1 cellular context compared by ENCODE assay signal in the genomic region with DNA sequence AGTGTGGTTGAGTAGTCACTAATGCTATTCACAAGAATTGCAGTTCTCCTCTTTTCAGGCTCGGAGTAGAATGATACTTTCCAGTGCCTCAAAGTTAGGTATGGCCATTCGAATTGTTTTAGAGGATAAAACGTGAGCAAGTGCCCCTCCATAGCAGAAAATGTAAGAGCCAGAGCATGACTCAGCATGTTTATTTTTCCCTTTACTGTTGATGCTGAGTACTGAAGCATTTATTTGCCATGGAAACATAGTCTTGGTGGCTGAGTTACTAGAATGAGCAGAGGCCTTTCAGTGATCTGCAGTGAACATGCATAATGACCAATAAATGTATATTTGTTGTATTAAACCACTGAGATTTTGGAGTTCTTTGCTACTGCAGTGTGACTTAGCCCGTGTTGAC.
A peak's percentile ranks its signal among the peaks of the same experiment; 100 is the strongest.
TF ChIP-seq lines count a peak whose summit lies in the region.

No MANE protein-coding gene starts in this region.

TF ChIP-seq in HepG2, 621 proteins besides CTCF, POLR2A, EP300 and RAD21 (continued from another document and continues in another):
- no peak for TF ChIP-seq HNF1A (IDR thresholded peaks at IDR 0.05; ENCODE audit: low read depth)
- no peak for TF ChIP-seq HNF1A (CRISPR knock-in tag; IDR thresholded peaks at IDR 0.05; ENCODE audit: borderline replicate concordance)
- no peak for TF ChIP-seq HNRNPUL1 (IDR thresholded peaks at IDR 0.05; ENCODE audit: low read depth, low read length)
- TF ChIP-seq HOXA7 (CRISPR knock-in tag; IDR thresholded peaks at IDR 0.05) = no peak
- peak; percentile 69 for TF ChIP-seq MAFF (IDR thresholded peaks at IDR 0.05; ENCODE audit: low read depth, low read length)
- TF ChIP-seq TRIM24 (CRISPR knock-in tag; IDR thresholded peaks at IDR 0.05) = no peak
- TF ChIP-seq MAFK (conservative IDR thresholded peaks at IDR 0.05 in 1 of 2, IDR thresholded peaks at IDR 0.05 in 1 of 2; ENCODE audit: low read length in 2 of 2) = peak; percentile 80 to 86
- no peak for TF ChIP-seq ATF1 (CRISPR knock-in tag; IDR thresholded peaks at IDR 0.05)
- TF ChIP-seq, protein P1, sequence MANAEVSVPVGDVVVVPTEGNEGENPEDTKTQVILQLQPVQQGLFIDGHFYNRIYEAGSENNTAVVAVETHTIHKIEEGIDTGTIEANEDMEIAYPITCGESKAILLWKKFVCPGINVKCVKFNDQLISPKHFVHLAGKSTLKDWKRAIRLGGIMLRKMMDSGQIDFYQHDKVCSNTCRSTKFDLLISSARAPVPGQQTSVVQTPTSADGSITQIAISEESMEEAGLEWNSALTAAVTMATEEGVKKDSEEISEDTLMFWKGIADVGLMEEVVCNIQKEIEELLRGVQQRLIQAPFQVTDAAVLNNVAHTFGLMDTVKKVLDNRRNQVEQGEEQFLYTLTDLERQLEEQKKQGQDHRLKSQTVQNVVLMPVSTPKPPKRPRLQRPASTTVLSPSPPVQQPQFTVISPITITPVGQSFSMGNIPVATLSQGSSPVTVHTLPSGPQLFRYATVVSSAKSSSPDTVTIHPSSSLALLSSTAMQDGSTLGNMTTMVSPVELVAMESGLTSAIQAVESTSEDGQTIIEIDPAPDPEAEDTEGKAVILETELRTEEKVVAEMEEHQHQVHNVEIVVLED (CRISPR knock-in tag; IDR thresholded peaks at IDR 0.05; ENCODE audit: borderline replicate concordance) = no peak
- TF ChIP-seq ZNF468 (CRISPR knock-in tag; IDR thresholded peaks at IDR 0.05) = no peak
- TF ChIP-seq XRCC5 (optimal IDR thresholded peaks at IDR 0.05; ENCODE audit: low read length) = no peak
- TF ChIP-seq THYN1 (CRISPR knock-in tag; IDR thresholded peaks at IDR 0.05; ENCODE audit: borderline replicate concordance, low read depth) = no peak
- no peak for TF ChIP-seq ZNF678 (CRISPR knock-in tag; IDR thresholded peaks at IDR 0.05)
- no peak for TF ChIP-seq ZSCAN31 (CRISPR knock-in tag; IDR thresholded peaks at IDR 0.05; ENCODE audit: low read depth)
- TF ChIP-seq NFE2L2 (IDR thresholded peaks at IDR 0.05; ENCODE audit: low read length) = peak; percentile 95
- no peak for TF ChIP-seq ZNF7 (CRISPR knock-in tag; IDR thresholded peaks at IDR 0.05)
- TF ChIP-seq ZNF577 (CRISPR knock-in tag; IDR thresholded peaks at IDR 0.05; ENCODE audit: borderline replicate concordance, low read depth) = no peak
- TF ChIP-seq, protein P2, sequence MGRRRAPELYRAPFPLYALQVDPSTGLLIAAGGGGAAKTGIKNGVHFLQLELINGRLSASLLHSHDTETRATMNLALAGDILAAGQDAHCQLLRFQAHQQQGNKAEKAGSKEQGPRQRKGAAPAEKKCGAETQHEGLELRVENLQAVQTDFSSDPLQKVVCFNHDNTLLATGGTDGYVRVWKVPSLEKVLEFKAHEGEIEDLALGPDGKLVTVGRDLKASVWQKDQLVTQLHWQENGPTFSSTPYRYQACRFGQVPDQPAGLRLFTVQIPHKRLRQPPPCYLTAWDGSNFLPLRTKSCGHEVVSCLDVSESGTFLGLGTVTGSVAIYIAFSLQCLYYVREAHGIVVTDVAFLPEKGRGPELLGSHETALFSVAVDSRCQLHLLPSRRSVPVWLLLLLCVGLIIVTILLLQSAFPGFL (CRISPR knock-in tag; IDR thresholded peaks at IDR 0.05) = no peak
- no peak for TF ChIP-seq NR1H2 (CRISPR knock-in tag; IDR thresholded peaks at IDR 0.05; ENCODE audit: borderline replicate concordance, low read depth)
- TF ChIP-seq, protein P3, sequence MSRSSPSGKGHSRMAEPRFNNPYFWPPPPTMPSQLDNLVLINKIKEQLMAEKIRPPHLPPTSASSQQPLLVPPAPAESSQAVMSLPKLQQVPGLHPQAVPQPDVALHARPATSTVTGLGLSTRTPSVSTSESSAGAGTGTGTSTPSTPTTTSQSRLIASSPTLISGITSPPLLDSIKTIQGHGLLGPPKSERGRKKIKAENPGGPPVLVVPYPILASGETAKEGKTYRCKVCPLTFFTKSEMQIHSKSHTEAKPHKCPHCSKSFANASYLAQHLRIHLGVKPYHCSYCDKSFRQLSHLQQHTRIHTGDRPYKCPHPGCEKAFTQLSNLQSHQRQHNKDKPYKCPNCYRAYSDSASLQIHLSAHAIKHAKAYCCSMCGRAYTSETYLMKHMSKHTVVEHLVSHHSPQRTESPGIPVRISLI (CRISPR knock-in tag; IDR thresholded peaks at IDR 0.05; ENCODE audit: borderline replicate concordance) = no peak
- TF ChIP-seq ZNF749 (CRISPR knock-in tag; IDR thresholded peaks at IDR 0.05; ENCODE audit: borderline replicate concordance) = no peak
- TF ChIP-seq PRDM15 (CRISPR knock-in tag; IDR thresholded peaks at IDR 0.05) = no peak
- TF ChIP-seq, protein P4, sequence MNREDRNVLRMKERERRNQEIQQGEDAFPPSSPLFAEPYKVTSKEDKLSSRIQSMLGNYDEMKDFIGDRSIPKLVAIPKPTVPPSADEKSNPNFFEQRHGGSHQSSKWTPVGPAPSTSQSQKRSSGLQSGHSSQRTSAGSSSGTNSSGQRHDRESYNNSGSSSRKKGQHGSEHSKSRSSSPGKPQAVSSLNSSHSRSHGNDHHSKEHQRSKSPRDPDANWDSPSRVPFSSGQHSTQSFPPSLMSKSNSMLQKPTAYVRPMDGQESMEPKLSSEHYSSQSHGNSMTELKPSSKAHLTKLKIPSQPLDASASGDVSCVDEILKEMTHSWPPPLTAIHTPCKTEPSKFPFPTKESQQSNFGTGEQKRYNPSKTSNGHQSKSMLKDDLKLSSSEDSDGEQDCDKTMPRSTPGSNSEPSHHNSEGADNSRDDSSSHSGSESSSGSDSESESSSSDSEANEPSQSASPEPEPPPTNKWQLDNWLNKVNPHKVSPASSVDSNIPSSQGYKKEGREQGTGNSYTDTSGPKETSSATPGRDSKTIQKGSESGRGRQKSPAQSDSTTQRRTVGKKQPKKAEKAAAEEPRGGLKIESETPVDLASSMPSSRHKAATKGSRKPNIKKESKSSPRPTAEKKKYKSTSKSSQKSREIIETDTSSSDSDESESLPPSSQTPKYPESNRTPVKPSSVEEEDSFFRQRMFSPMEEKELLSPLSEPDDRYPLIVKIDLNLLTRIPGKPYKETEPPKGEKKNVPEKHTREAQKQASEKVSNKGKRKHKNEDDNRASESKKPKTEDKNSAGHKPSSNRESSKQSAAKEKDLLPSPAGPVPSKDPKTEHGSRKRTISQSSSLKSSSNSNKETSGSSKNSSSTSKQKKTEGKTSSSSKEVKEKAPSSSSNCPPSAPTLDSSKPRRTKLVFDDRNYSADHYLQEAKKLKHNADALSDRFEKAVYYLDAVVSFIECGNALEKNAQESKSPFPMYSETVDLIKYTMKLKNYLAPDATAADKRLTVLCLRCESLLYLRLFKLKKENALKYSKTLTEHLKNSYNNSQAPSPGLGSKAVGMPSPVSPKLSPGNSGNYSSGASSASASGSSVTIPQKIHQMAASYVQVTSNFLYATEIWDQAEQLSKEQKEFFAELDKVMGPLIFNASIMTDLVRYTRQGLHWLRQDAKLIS (CRISPR knock-in tag; IDR thresholded peaks at IDR 0.05) = no peak
- no peak for TF ChIP-seq DMAP1 (CRISPR knock-in tag; IDR thresholded peaks at IDR 0.05)
- TF ChIP-seq SP4 (CRISPR knock-in tag; IDR thresholded peaks at IDR 0.05) = no peak
- no peak for TF ChIP-seq PCBP2 (optimal IDR thresholded peaks at IDR 0.05; ENCODE audit: low read depth, low read length, poor library complexity, severe bottlenecking)
- no peak for TF ChIP-seq ZNF513 (CRISPR knock-in tag; conservative IDR thresholded peaks at IDR 0.05)
- no peak for TF ChIP-seq ZNF253 (CRISPR knock-in tag; IDR thresholded peaks at IDR 0.05; ENCODE audit: borderline replicate concordance)
- no peak for TF ChIP-seq KLF15 (CRISPR knock-in tag; IDR thresholded peaks at IDR 0.05; ENCODE audit: borderline replicate concordance)
- TF ChIP-seq ATAD3A (CRISPR knock-in tag; IDR thresholded peaks at IDR 0.05) = no peak
- TF ChIP-seq, protein P5, sequence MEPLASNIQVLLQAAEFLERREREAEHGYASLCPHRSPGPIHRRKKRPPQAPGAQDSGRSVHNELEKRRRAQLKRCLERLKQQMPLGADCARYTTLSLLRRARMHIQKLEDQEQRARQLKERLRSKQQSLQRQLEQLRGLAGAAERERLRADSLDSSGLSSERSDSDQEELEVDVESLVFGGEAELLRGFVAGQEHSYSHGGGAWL (CRISPR knock-in tag; IDR thresholded peaks at IDR 0.05) = no peak
- TF ChIP-seq DNMT3B (CRISPR knock-in tag; conservative IDR thresholded peaks at IDR 0.05) = no peak
- TF ChIP-seq NFYC (CRISPR knock-in tag; IDR thresholded peaks at IDR 0.05) = no peak
- TF ChIP-seq JUN (CRISPR knock-in tag; IDR thresholded peaks at IDR 0.05) = no peak
- TF ChIP-seq ARID3A (IDR thresholded peaks at IDR 0.05; ENCODE audit: low read depth, low read length) = no peak
- TF ChIP-seq ZNF235 (CRISPR knock-in tag; IDR thresholded peaks at IDR 0.05; ENCODE audit: borderline replicate concordance) = no peak
- TF ChIP-seq ZNF792 (CRISPR knock-in tag; IDR thresholded peaks at IDR 0.05) = no peak
